Comparison of ENCODE assay signal across 16 cellular contexts in genomic region chr3:97692831-97693230, GRCh38.
DNase-seq lines count a peak whose midpoint lies in the region; ATAC-seq and TF ChIP-seq lines count a peak whose summit lies in the region.
"Had no signal": no experiment of that assay in that cellular context is flagged by ENCODE, and none has a peak within 500 bp of the region (broad histone marks: within the 10 kb centered on the region; RNA-seq: fewer than 3 reads in every experiment).

No MANE protein-coding gene starts in this region.

- H3K4me1 Mint-ChIP-seq in GM23338, result peaks cover 12% of the 10 kb centered on the region; the same call in 2 of the 3 replicates
- no peaks in the 10 kb centered on the region for H3K4me1 Mint-ChIP-seq in stimulated activated memory B cell treated with anti-CD40 and anti-IgM and Interleukin-4, amounts not matched to agents 10 μg/mL and 1 μg/mL and 100 μg/mL, for 72 hours

- H3K36me3 Mint-ChIP-seq in GM23338 (ENCODE audit: low read depth), result no peaks in the 10 kb centered on the region; the same call in 2 of the 3 replicates
- no peaks in the 10 kb centered on the region for H3K36me3 Mint-ChIP-seq in stimulated activated memory B cell treated with anti-CD40 and anti-IgM and Interleukin-4, amounts not matched to agents 10 μg/mL and 1 μg/mL and 100 μg/mL, for 72 hours

- no peaks in the 10 kb centered on the region for H3K9me3 Mint-ChIP-seq in GM23338
- H3K9me3 Mint-ChIP-seq in stimulated activated memory B cell treated with anti-CD40 and anti-IgM and Interleukin-4, amounts not matched to agents 10 μg/mL and 1 μg/mL and 100 μg/mL, for 72 hours, result no peaks in the 10 kb centered on the region
- H3K9me3 Mint-ChIP-seq: CD4-positive, alpha-beta T cell; HFFc6 had no signal

- no peak overlapping the region for H3K27ac ChIP-seq in GM23338 (ENCODE audit: low read depth)
- no peak overlapping the region for H3K27ac ChIP-seq in SU-DHL-6 (ENCODE audit: low read depth, low read length)
- H3K27ac ChIP-seq: C4-2B, GM23248 had no signal

- H3K27me3 ChIP-seq in GM23338 (ENCODE audit: insufficient read depth) (no peaks in the 10 kb centered on the region), SU-DHL-6 (ENCODE audit: low read length) (no peaks in the 10 kb centered on the region), H7 (ENCODE audit: control insufficient read depth, insufficient read depth, low read length) (no peaks in the 10 kb centered on the region)

- H4K20me1 ChIP-seq in GM23338 (replicated peaks; ENCODE audit: insufficient read depth), result no peaks in the 10 kb centered on the region
- H4K20me1 ChIP-seq in SU-DHL-6 (ENCODE audit: low read depth, low read length), result no peaks in the 10 kb centered on the region

- DNase-seq in NCI-H2227 (lab: John Stamatoyannopoulos, UW; ENCODE audit: unreplicated experiment), result peak; percentile 4
- no peak for DNase-seq in NCI-H2227 treated with DMSO at 0.1 percent for 48 hours (lab: John Stamatoyannopoulos, UW)
- no peak for DNase-seq in GM23338 (ENCODE audit: low spot score)
- no peak for DNase-seq in H7
- DNase-seq in AML-193 (lab: John Stamatoyannopoulos, UW), result no peak
- DNase-seq: ACHN; Caco-2; CD4-positive, alpha-beta T cell; GM23248; HFFc6; IMR-90 had no signal

- H3K4me1 ChIP-seq in GM23338 (ENCODE audit: insufficient read depth), result peaks cover 6% of the 10 kb centered on the region; the same call in 1 of the 2 replicates
- H3K4me1 ChIP-seq: Caco-2 had no signal

- H3K79me2 ChIP-seq in GM23338 (replicated peaks; ENCODE audit: insufficient read depth), result no peaks in the 10 kb centered on the region
- no peaks in the 10 kb centered on the region for H3K79me2 ChIP-seq in SU-DHL-6 (ENCODE audit: insufficient read depth, low read length)

- no peak overlapping the region for H3K4me3 ChIP-seq in GM23338
- H3K4me3 ChIP-seq in SU-DHL-6 (ENCODE audit: insufficient read depth, low read length, poor library complexity, severe bottlenecking), result no peak overlapping the region
- H3K4me3 ChIP-seq in H7 (ENCODE audit: insufficient read depth, low read depth, low read length), result no peak overlapping the region
- H3K4me3 ChIP-seq: GM23248, K562 had no signal

- TF ChIP-seq CTCF in GM23338 (conservative IDR thresholded peaks at IDR 0.05; ENCODE audit: low read depth in 2 of 2) (no peak), SU-DHL-6 (IDR thresholded peaks at IDR 0.05; ENCODE audit: insufficient read depth, low read length, poor library complexity, severe bottlenecking) (no peak)

- H3K27me3 Mint-ChIP-seq in GM23338 (ENCODE audit: insufficient read depth, low read depth, poor library complexity), result peaks cover 2% of the 10 kb centered on the region
- no peaks in the 10 kb centered on the region for H3K27me3 Mint-ChIP-seq in stimulated activated memory B cell treated with anti-CD40 and anti-IgM and Interleukin-4, amounts not matched to agents 10 μg/mL and 1 μg/mL and 100 μg/mL, for 72 hours

- no peaks in the 10 kb centered on the region for H3F3A ChIP-seq in GM23338 (replicated peaks; ENCODE audit: low read depth)
- H3F3A ChIP-seq in SU-DHL-6 (ENCODE audit: insufficient read depth), result no peaks in the 10 kb centered on the region

- H3K36me3 ChIP-seq in GM23338 (ENCODE audit: insufficient read depth) (no peaks in the 10 kb centered on the region), SU-DHL-6 (ENCODE audit: low read length) (no peaks in the 10 kb centered on the region), H7 (replicated peaks; ENCODE audit: control insufficient read depth, insufficient read depth, low read length) (no peaks in the 10 kb centered on the region)

- H2AFZ ChIP-seq in GM23338, result no peak overlapping the region
- H2AFZ ChIP-seq in SU-DHL-6 (ENCODE audit: low read depth, low read length, severe bottlenecking), result peak overlapping the region; percentile 25
- H2AFZ ChIP-seq: GM23248 had no signal

- H3K4me3 Mint-ChIP-seq in GM23338, result no peak overlapping the region
- no peak overlapping the region for H3K4me3 Mint-ChIP-seq in stimulated activated memory B cell treated with anti-CD40 and anti-IgM and Interleukin-4, amounts not matched to agents 10 μg/mL and 1 μg/mL and 100 μg/mL, for 72 hours
- H3K4me3 Mint-ChIP-seq: CD4-positive, alpha-beta T cell; HFFc6 had no signal

- peaks cover 3% of the 10 kb centered on the region; the same call in 1 of the 2 replicates for H3K9me2 ChIP-seq in GM23338 (ENCODE audit: insufficient read depth)
- H3K9me2 ChIP-seq in SU-DHL-6 (replicated peaks; ENCODE audit: insufficient read depth, low read length), result no peaks in the 10 kb centered on the region

- no peak overlapping the region for H3K9ac ChIP-seq in SU-DHL-6 (ENCODE audit: low read length)
- H3K9ac ChIP-seq: GM23248 had no signal

- H3K4me2 ChIP-seq in GM23338, result no peak overlapping the region
- no peak overlapping the region for H3K4me2 ChIP-seq in SU-DHL-6 (ENCODE audit: low read depth, low read length, poor library complexity, severe bottlenecking)

- H3K9me3 ChIP-seq in SU-DHL-6 (ENCODE audit: insufficient read depth, low read length), result no peaks in the 10 kb centered on the region
- H3K9me3 ChIP-seq: Caco-2 had no signal

- ATAC-seq in GM23338, result no peak
- ATAC-seq in stimulated activated memory B cell treated with anti-CD40 and anti-IgM and Interleukin-4, amounts not matched to agents 10 μg/mL and 1 μg/mL and 100 μg/mL, for 72 hours, result no peak
- ATAC-seq: HCT116, K562 had no signal

- peak overlapping the region; percentile 82; the same call in 1 of the 2 replicates for H3K27ac Mint-ChIP-seq in GM23338
- no peak overlapping the region for H3K27ac Mint-ChIP-seq in stimulated activated memory B cell treated with anti-CD40 and anti-IgM and Interleukin-4, amounts not matched to agents 10 μg/mL and 1 μg/mL and 100 μg/mL, for 72 hours
- H3K27ac Mint-ChIP-seq: CD4-positive, alpha-beta T cell; HFFc6 had no signal

TF ChIP-seq in GM23338, 12 proteins besides CTCF, POLR2A, EP300 and RAD21:
- TF ChIP-seq CREB1 (CRISPR knock-in tag; IDR thresholded peaks at IDR 0.05; ENCODE audit: low read depth) (no peak), NANOG (IDR thresholded peaks at IDR 0.05; ENCODE audit: borderline replicate concordance) (no peak), ZNF114 (CRISPR knock-in tag; IDR thresholded peaks at IDR 0.05) (no peak), STAT1 (IDR thresholded peaks at IDR 0.05; ENCODE audit: unreplicated experiment) (no peak), EZH2phosphoT487 (IDR thresholded peaks at IDR 0.05; ENCODE audit: unreplicated experiment) (no peak)
- TF ChIP-seq, protein P1, sequence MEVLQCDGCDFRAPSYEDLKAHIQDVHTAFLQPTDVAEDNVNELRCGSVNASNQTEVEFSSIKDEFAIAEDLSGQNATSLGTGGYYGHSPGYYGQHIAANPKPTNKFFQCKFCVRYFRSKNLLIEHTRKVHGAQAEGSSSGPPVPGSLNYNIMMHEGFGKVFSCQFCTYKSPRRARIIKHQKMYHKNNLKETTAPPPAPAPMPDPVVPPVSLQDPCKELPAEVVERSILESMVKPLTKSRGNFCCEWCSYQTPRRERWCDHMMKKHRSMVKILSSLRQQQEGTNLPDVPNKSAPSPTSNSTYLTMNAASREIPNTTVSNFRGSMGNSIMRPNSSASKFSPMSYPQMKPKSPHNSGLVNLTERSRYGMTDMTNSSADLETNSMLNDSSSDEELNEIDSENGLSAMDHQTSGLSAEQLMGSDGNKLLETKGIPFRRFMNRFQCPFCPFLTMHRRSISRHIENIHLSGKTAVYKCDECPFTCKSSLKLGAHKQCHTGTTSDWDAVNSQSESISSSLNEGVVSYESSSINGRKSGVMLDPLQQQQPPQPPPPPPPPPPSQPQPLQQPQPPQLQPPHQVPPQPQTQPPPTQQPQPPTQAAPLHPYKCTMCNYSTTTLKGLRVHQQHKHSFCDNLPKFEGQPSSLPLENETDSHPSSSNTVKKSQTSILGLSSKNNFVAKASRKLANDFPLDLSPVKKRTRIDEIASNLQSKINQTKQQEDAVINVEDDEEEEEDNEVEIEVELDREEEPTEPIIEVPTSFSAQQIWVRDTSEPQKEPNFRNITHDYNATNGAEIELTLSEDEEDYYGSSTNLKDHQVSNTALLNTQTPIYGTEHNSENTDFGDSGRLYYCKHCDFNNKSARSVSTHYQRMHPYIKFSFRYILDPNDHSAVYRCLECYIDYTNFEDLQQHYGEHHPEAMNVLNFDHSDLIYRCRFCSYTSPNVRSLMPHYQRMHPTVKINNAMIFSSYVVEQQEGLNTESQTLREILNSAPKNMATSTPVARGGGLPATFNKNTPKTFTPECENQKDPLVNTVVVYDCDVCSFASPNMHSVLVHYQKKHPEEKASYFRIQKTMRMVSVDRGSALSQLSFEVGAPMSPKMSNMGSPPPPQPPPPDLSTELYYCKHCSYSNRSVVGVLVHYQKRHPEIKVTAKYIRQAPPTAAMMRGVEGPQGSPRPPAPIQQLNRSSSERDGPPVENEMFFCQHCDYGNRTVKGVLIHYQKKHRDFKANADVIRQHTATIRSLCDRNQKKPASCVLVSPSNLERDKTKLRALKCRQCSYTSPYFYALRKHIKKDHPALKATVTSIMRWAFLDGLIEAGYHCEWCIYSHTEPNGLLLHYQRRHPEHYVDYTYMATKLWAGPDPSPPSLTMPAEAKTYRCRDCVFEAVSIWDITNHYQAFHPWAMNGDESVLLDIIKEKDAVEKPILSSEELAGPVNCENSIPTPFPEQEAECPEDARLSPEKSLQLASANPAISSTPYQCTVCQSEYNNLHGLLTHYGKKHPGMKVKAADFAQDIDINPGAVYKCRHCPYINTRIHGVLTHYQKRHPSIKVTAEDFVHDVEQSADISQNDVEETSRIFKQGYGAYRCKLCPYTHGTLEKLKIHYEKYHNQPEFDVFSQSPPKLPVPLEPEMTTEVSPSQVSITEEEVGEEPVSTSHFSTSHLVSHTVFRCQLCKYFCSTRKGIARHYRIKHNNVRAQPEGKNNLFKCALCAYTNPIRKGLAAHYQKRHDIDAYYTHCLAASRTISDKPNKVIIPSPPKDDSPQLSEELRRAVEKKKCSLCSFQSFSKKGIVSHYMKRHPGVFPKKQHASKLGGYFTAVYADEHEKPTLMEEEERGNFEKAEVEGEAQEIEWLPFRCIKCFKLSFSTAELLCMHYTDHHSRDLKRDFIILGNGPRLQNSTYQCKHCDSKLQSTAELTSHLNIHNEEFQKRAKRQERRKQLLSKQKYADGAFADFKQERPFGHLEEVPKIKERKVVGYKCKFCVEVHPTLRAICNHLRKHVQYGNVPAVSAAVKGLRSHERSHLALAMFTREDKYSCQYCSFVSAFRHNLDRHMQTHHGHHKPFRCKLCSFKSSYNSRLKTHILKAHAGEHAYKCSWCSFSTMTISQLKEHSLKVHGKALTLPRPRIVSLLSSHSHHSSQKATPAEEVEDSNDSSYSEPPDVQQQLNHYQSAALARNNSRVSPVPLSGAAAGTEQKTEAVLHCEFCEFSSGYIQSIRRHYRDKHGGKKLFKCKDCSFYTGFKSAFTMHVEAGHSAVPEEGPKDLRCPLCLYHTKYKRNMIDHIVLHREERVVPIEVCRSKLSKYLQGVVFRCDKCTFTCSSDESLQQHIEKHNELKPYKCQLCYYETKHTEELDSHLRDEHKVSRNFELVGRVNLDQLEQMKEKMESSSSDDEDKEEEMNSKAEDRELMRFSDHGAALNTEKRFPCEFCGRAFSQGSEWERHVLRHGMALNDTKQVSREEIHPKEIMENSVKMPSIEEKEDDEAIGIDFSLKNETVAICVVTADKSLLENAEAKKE (CRISPR knock-in tag; IDR thresholded peaks at IDR 0.05), result no peak
